ENCODE assay signal across 23 cellular contexts in the genomic region with DNA sequence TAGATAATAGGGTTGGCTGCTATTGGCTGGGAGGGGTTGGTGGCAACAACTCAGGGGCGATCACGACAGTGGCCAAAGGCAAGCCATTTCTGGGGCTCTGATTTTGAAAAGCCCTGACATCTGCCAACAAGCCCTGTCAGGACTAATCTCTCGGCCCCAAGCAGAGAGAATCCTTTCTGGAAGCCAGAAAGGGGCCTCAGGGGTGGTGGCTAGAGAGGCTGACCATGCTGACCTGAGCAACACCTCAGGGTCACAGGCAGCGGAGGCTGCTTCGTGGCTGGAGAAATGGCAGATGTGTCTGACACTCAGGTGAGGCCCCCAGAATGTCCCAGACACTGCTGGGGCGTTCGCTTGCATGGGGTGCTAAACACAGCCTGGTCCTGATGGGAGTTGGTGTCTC. TPM values are rescaled to one million over a fixed set of nuclear protein-coding genes. Genes with fewer than 3 reads are reported as not detected.
"Had no signal": no experiment of that assay in that cellular context is flagged by ENCODE, and none has a peak within 500 bp of the region (broad histone marks: within the 10 kb centered on the region; RNA-seq: fewer than 3 reads in every experiment).

No MANE protein-coding gene starts in this region.

- H3K27me3 ChIP-seq: colonic mucosa had no signal

- H3K4me3 ChIP-seq: colonic mucosa, esophagus muscularis mucosa, gastroesophageal sphincter, heart right ventricle, lung had no signal

- DNase-seq: colonic mucosa; cortex of kidney; effector CD8-positive, alpha-beta T cell; foreskin keratinocyte; heart right ventricle; hippocampal formation; kidney glomerular epithelial cell; left colon; left ventricle myocardium superior; mesendoderm; midbrain; naive thymus-derived CD4-positive, alpha-beta T cell had no signal

- H3K27ac ChIP-seq: colonic mucosa, esophagus muscularis mucosa, foreskin keratinocyte, gastroesophageal sphincter, heart right ventricle had no signal

- FAIRE-seq: endothelial cell of umbilical vein, frontal cortex, islet of Langerhans, keratinocyte had no signal

- H3K4me1 ChIP-seq: colonic mucosa, esophagus muscularis mucosa, foreskin keratinocyte, gastroesophageal sphincter, heart right ventricle had no signal

- H3K9me3 ChIP-seq: colonic mucosa, esophagus muscularis mucosa, gastroesophageal sphincter, heart right ventricle had no signal

- ATAC-seq: gastroesophageal sphincter; heart right ventricle; left colon; left lobe of liver; left ventricle myocardium superior; naive thymus-derived CD4-positive, alpha-beta T cell had no signal

- H3K36me3 ChIP-seq: colonic mucosa, esophagus muscularis mucosa, gastroesophageal sphincter, heart right ventricle had no signal

RNA-seq across cellular contexts. Expression of gene SMPD3, which starts 55.8 kb away (rescaled TPM):
- total RNA-seq: chondrocyte, endothelial cell of umbilical vein, epithelial cell of proximal tubule, mammary epithelial cell had no signal
- polyA plus RNA-seq: endothelial cell of umbilical vein, mammary epithelial cell had no signal
